17 cellular contexts compared by ENCODE assay signal in the genomic region with DNA sequence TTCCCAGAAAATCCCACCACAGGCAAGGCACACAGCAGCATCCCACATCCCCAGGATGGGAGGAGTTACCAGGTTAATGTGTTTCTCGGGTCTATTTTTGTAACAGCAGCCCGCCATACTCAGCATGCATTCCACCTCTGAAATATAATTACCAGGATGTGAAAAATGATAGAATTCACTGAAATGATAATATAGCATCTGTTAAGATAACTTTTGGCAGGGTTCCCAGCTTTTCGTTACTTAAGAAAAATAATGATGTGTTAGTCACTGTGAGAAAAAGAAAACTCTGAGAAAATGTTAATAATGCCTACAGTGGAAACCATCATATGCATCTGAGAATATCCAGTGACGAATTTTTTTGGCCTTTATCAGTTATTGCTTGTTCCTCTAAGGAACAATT.
DNase-seq lines count a peak whose midpoint lies in the region; ATAC-seq and TF ChIP-seq lines count a peak whose summit lies in the region.
"Had no signal": no experiment of that assay in that cellular context is flagged by ENCODE, and none has a peak within 500 bp of the region (broad histone marks: within the 10 kb centered on the region; RNA-seq: fewer than 3 reads in every experiment).

No MANE protein-coding gene starts in this region.

- no peak overlapping the region for H3K27ac ChIP-seq in GM23338 (ENCODE audit: low read depth)
- no peak overlapping the region for H3K27ac ChIP-seq in neural progenitor cell
- H3K27ac ChIP-seq: heart left ventricle, Peyer's patch, vagina had no signal

- H3K9ac ChIP-seq in neural progenitor cell = no peak overlapping the region

- no peak for TF ChIP-seq CTCF in GM23338 (conservative IDR thresholded peaks at IDR 0.05; ENCODE audit: low read depth in 2 of 2)
- no peak for TF ChIP-seq CTCF in choroid plexus epithelial cell (conservative IDR thresholded peaks at IDR 0.05; ENCODE audit: low read depth, low read length)
- TF ChIP-seq CTCF in neural progenitor cell (IDR thresholded peaks at IDR 0.05) = no peak

- 0 out of 2 replicates have a peak overlapping the region, but pooled peaks have one; percentile 51 for H3K4me2 ChIP-seq in GM23338
- H3K4me2 ChIP-seq in neural progenitor cell = no peak overlapping the region

- H3K4me1 Mint-ChIP-seq in GM23338 = peaks cover 34% of the 10 kb centered on the region
- H3K4me1 Mint-ChIP-seq in neural progenitor cell = peaks cover 20% of the 10 kb centered on the region
- H3K4me1 Mint-ChIP-seq in activated T-helper 1 cell treated with anti-CD3 and anti-CD28 coated beads, Interleukin-12 subunit alpha, Interleukin-12 subunit beta, Interleukin-2, Interleukin-4 antibody, amounts not matched to agents 30 ng/mL and 10 ng/mL and 1 ng/mL, durations not matched to agents 14 hours and 24 hours and 36 hours (ENCODE audit: low read depth) = no peaks in the 10 kb centered on the region

- H2AFZ ChIP-seq in GM23338 = no peak overlapping the region
- H2AFZ ChIP-seq in neural progenitor cell (replicated peaks) = no peak overlapping the region

- H3K9me3 ChIP-seq in neural progenitor cell (ENCODE audit: low read depth) = no peaks in the 10 kb centered on the region
- H3K9me3 ChIP-seq: heart left ventricle, Peyer's patch, vagina had no signal

- H3K27me3 Mint-ChIP-seq in GM23338 (ENCODE audit: insufficient read depth, low read depth, poor library complexity) = no peaks in the 10 kb centered on the region
- H3K27me3 Mint-ChIP-seq in neural progenitor cell (ENCODE audit: insufficient read depth, low read depth) = no peaks in the 10 kb centered on the region
- no peaks in the 10 kb centered on the region for H3K27me3 Mint-ChIP-seq in activated T-helper 1 cell treated with anti-CD3 and anti-CD28 coated beads, Interleukin-12 subunit alpha, Interleukin-12 subunit beta, Interleukin-2, Interleukin-4 antibody, amounts not matched to agents 30 ng/mL and 10 ng/mL and 1 ng/mL, durations not matched to agents 14 hours and 24 hours and 36 hours (ENCODE audit: insufficient read depth)

- no peaks in the 10 kb centered on the region for H3K9me2 ChIP-seq in GM23338 (ENCODE audit: insufficient read depth)

- H3K27ac Mint-ChIP-seq in GM23338 = peak overlapping the region; percentile 84; the same call in 1 of the 2 replicates
- H3K27ac Mint-ChIP-seq in neural progenitor cell = no peak overlapping the region
- no peak overlapping the region for H3K27ac Mint-ChIP-seq in activated T-helper 1 cell treated with anti-CD3 and anti-CD28 coated beads, Interleukin-12 subunit alpha, Interleukin-12 subunit beta, Interleukin-2, Interleukin-4 antibody, amounts not matched to agents 30 ng/mL and 10 ng/mL and 1 ng/mL, durations not matched to agents 14 hours and 24 hours and 36 hours
- H3K27ac Mint-ChIP-seq: activated T-cell treated with anti-CD3 and anti-CD28 coated beads, Interleukin-2, amount 50 U/mL, for 72 hours had no signal

- H3K27me3 ChIP-seq in GM23338 (ENCODE audit: insufficient read depth) (no peaks in the 10 kb centered on the region), neural progenitor cell (no peaks in the 10 kb centered on the region)
- H3K27me3 ChIP-seq: heart left ventricle, Peyer's patch, vagina had no signal

- H3K36me3 ChIP-seq in GM23338 (ENCODE audit: insufficient read depth) = no peaks in the 10 kb centered on the region
- H3K36me3 ChIP-seq in neural progenitor cell = no peaks in the 10 kb centered on the region
- H3K36me3 ChIP-seq: heart left ventricle, Peyer's patch, vagina had no signal

- ATAC-seq in GM23338 = no peak; the same call in 2 of the 3 replicates
- no peak for ATAC-seq in GM18873 (IDR thresholded peaks at IDR 0.05; ENCODE audit: low FRiP score, unreplicated experiment)
- ATAC-seq: activated T-cell treated with anti-CD3 and anti-CD28 coated beads, Interleukin-2, amount 50 U/mL, for 72 hours; heart left ventricle; left lobe of liver had no signal

- H3K36me3 Mint-ChIP-seq in GM23338 (ENCODE audit: low read depth) (no peaks in the 10 kb centered on the region), neural progenitor cell (no peaks in the 10 kb centered on the region)
- no peaks in the 10 kb centered on the region for H3K36me3 Mint-ChIP-seq in activated T-helper 1 cell treated with anti-CD3 and anti-CD28 coated beads, Interleukin-12 subunit alpha, Interleukin-12 subunit beta, Interleukin-2, Interleukin-4 antibody, amounts not matched to agents 30 ng/mL and 10 ng/mL and 1 ng/mL, durations not matched to agents 14 hours and 24 hours and 36 hours (ENCODE audit: low read depth)

- intact Hi-C loops in activated T-helper 1 cell treated with anti-CD3 and anti-CD28 coated beads, Interleukin-12 subunit alpha, Interleukin-12 subunit beta, Interleukin-2, Interleukin-4 antibody, amounts not matched to agents 30 ng/mL and 10 ng/mL and 1 ng/mL, durations not matched to agents 14 hours and 24 hours and 36 hours (cut with micrococcal nuclease) = no loop called here

- H3K4me1 ChIP-seq in GM23338 (ENCODE audit: insufficient read depth) = peaks cover 19% of the 10 kb centered on the region
- H3K4me1 ChIP-seq in neural progenitor cell = peaks cover 32% of the 10 kb centered on the region
- H3K4me1 ChIP-seq: heart left ventricle, Peyer's patch, vagina had no signal

- DNase-seq in GM23338 (ENCODE audit: low spot score) (no peak), NCI-H2227 treated with DMSO at 0.1 percent for 48 hours (lab: John Stamatoyannopoulos, UW) (peak; percentile 96), choroid plexus epithelial cell (ENCODE audit: low read depth) (peak; percentile 57), neural progenitor cell (ENCODE audit: low spot score) (no peak), ureter (ENCODE audit: low spot score) (no peak)
- no peak for DNase-seq in activated T-helper 1 cell treated with anti-CD3 and anti-CD28 coated beads, Interleukin-12 subunit alpha, Interleukin-12 subunit beta, Interleukin-2, Interleukin-4 antibody, amounts not matched to agents 30 ng/mL and 10 ng/mL and 1 ng/mL, durations not matched to agents 14 hours and 24 hours and 36 hours (ENCODE audit: low spot score)
- no peak for DNase-seq in activated effector memory CD4-positive, alpha-beta T cell treated with anti-CD3 and anti-CD28 coated beads, Interleukin-2, amount 50 U/mL, for 16 hours
- DNase-seq: activated T-cell treated with anti-CD3 and anti-CD28 coated beads, Interleukin-2, amount 50 U/mL, for 72 hours; aorta; heart left ventricle; Peyer's patch; retina; stimulated activated CD4-positive, alpha-beta T cell treated with anti-CD3 and anti-CD28 coated beads, Interleukin-2, amount 100 ng/mL, for 48 hours; T-helper 2 cell had no signal

- H3K4me3 ChIP-seq in GM23338 (no peak overlapping the region; the same call in 1 of the 2 replicates), choroid plexus epithelial cell (ENCODE audit: low read depth, low read length) (no peak overlapping the region), neural progenitor cell (peak overlapping the region; percentile 3)
- H3K4me3 ChIP-seq: heart left ventricle, Peyer's patch, vagina had no signal

- H4K20me1 ChIP-seq in GM23338 (replicated peaks; ENCODE audit: insufficient read depth) = no peaks in the 10 kb centered on the region
- no peaks in the 10 kb centered on the region for H4K20me1 ChIP-seq in neural progenitor cell (ENCODE audit: low read depth)

- H3K79me2 ChIP-seq in GM23338 (replicated peaks; ENCODE audit: insufficient read depth) = no peaks in the 10 kb centered on the region
- no peaks in the 10 kb centered on the region for H3K79me2 ChIP-seq in neural progenitor cell (ENCODE audit: low read depth)

- H3K9me3 Mint-ChIP-seq in GM23338 = no peaks in the 10 kb centered on the region
- no peaks in the 10 kb centered on the region for H3K9me3 Mint-ChIP-seq in neural progenitor cell
- no peaks in the 10 kb centered on the region for H3K9me3 Mint-ChIP-seq in activated T-helper 1 cell treated with anti-CD3 and anti-CD28 coated beads, Interleukin-12 subunit alpha, Interleukin-12 subunit beta, Interleukin-2, Interleukin-4 antibody, amounts not matched to agents 30 ng/mL and 10 ng/mL and 1 ng/mL, durations not matched to agents 14 hours and 24 hours and 36 hours

- H3K4me3 Mint-ChIP-seq in GM23338 = peak overlapping the region; percentile 36; the same call in 1 of the 3 replicates
- H3K4me3 Mint-ChIP-seq in neural progenitor cell = no peak overlapping the region
- no peak overlapping the region for H3K4me3 Mint-ChIP-seq in activated T-helper 1 cell treated with anti-CD3 and anti-CD28 coated beads, Interleukin-12 subunit alpha, Interleukin-12 subunit beta, Interleukin-2, Interleukin-4 antibody, amounts not matched to agents 30 ng/mL and 10 ng/mL and 1 ng/mL, durations not matched to agents 14 hours and 24 hours and 36 hours
- H3K4me3 Mint-ChIP-seq: activated T-cell treated with anti-CD3 and anti-CD28 coated beads, Interleukin-2, amount 50 U/mL, for 72 hours had no signal

- H3F3A ChIP-seq in GM23338 (replicated peaks; ENCODE audit: low read depth) = no peaks in the 10 kb centered on the region
- no peaks in the 10 kb centered on the region for H3F3A ChIP-seq in neural progenitor cell (ENCODE audit: low read depth)

Comparison
In these comparisons a context has a peak if more than half of its experiments do, and no peak if none do; other contexts are left out.
1. DNase-seq: peak in NCI-H2227 treated with DMSO at 0.1 percent for 48 hours (single experiment) and choroid plexus epithelial cell (single experiment); none in GM23338 (single experiment), neural progenitor cell (single experiment), ureter (single experiment), activated T-helper 1 cell treated with anti-CD3 and anti-CD28 coated beads, Interleukin-12 subunit alpha, Interleukin-12 subunit beta, Interleukin-2, Interleukin-4 antibody, amounts not matched to agents 30 ng/mL and 10 ng/mL and 1 ng/mL, durations not matched to agents 14 hours and 24 hours and 36 hours (single experiment) and activated effector memory CD4-positive, alpha-beta T cell treated with anti-CD3 and anti-CD28 coated beads, Interleukin-2, amount 50 U/mL, for 16 hours (single experiment).